Comparison of ENCODE assay signal across 1 cellular context in the genomic region with DNA sequence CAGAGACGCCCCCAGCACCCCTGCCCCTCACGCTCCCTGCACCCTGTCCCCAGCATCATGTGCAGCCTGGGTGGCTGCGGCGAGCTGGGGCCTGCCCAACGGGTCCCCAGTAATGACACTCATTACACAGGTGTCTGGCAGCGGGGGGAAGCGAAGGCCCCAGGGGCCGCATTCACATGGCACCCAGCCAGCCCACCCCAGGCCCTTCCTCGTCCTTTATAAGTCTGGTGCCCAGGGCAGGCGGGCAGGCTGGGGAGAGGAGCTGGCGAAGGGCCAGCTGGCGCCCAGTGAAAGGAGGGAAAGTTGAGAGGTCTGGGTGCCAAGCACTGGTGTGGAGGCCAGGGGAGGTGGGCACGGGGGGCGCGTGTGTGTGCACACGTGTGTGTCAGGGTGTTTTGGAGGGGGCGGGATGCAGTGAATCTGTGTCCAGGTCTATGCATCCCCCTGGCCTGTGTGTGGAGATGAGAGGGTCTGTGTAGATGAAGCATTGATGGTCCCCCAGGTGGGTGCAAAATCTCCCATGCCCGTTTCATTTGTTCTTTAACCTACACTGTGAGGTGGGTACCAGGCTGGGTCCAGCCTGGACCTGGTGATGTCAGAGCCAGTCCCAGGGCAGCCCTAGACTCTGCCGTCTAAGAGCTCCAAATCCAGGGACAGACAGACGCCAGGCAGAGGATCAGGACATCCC.
A peak's percentile ranks its signal among the peaks of the same experiment; 100 is the strongest.
TF ChIP-seq lines count a peak whose summit lies in the region.

No MANE protein-coding gene starts in this region.

TF ChIP-seq in HepG2, 621 proteins besides CTCF, POLR2A, EP300 and RAD21 (continued from another document and continues in another):
- TF ChIP-seq, protein P1, sequence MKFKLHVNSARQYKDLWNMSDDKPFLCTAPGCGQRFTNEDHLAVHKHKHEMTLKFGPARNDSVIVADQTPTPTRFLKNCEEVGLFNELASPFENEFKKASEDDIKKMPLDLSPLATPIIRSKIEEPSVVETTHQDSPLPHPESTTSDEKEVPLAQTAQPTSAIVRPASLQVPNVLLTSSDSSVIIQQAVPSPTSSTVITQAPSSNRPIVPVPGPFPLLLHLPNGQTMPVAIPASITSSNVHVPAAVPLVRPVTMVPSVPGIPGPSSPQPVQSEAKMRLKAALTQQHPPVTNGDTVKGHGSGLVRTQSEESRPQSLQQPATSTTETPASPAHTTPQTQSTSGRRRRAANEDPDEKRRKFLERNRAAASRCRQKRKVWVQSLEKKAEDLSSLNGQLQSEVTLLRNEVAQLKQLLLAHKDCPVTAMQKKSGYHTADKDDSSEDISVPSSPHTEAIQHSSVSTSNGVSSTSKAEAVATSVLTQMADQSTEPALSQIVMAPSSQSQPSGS (CRISPR knock-in tag; IDR thresholded peaks at IDR 0.05) = 0 out of 2 replicates have a peak, but pooled peaks have one; percentile 4
- no peak for TF ChIP-seq PAWR (CRISPR knock-in tag; IDR thresholded peaks at IDR 0.05; ENCODE audit: borderline replicate concordance)
- no peak for TF ChIP-seq ZNF562 (CRISPR knock-in tag; IDR thresholded peaks at IDR 0.05; ENCODE audit: borderline replicate concordance)
- TF ChIP-seq, protein P2, sequence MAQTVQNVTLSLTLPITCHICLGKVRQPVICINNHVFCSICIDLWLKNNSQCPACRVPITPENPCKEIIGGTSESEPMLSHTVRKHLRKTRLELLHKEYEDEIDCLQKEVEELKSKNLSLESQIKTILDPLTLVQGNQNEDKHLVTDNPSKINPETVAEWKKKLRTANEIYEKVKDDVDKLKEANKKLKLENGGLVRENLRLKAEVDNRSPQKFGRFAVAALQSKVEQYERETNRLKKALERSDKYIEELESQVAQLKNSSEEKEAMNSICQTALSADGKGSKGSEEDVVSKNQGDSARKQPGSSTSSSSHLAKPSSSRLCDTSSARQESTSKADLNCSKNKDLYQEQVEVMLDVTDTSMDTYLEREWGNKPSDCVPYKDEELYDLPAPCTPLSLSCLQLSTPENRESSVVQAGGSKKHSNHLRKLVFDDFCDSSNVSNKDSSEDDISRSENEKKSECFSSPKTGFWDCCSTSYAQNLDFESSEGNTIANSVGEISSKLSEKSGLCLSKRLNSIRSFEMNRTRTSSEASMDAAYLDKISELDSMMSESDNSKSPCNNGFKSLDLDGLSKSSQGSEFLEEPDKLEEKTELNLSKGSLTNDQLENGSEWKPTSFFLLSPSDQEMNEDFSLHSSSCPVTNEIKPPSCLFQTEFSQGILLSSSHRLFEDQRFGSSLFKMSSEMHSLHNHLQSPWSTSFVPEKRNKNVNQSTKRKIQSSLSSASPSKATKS (CRISPR knock-in tag; IDR thresholded peaks at IDR 0.05) = no peak
- TF ChIP-seq ZNF883 (CRISPR knock-in tag; IDR thresholded peaks at IDR 0.05; ENCODE audit: not compliant biosample characterization) = no peak
- TF ChIP-seq PCBP1 (IDR thresholded peaks at IDR 0.05; ENCODE audit: borderline replicate concordance, low read depth, low read length) = 0 out of 2 replicates have a peak, but pooled peaks have one; percentile 23
- TF ChIP-seq ELF1 (CRISPR knock-in tag; IDR thresholded peaks at IDR 0.05) = no peak
- TF ChIP-seq KLF12 (CRISPR knock-in tag; IDR thresholded peaks at IDR 0.05; ENCODE audit: borderline replicate concordance) = no peak
- no peak for TF ChIP-seq ETV6 (CRISPR knock-in tag; conservative IDR thresholded peaks at IDR 0.05)
- TF ChIP-seq, protein P3, sequence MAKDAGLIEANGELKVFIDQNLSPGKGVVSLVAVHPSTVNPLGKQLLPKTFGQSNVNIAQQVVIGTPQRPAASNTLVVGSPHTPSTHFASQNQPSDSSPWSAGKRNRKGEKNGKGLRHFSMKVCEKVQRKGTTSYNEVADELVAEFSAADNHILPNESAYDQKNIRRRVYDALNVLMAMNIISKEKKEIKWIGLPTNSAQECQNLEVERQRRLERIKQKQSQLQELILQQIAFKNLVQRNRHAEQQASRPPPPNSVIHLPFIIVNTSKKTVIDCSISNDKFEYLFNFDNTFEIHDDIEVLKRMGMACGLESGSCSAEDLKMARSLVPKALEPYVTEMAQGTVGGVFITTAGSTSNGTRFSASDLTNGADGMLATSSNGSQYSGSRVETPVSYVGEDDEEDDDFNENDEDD (CRISPR knock-in tag; IDR thresholded peaks at IDR 0.05; ENCODE audit: borderline replicate concordance) = no peak
- no peak; the same call in 1 of the 2 replicates for TF ChIP-seq POGZ (CRISPR knock-in tag; IDR thresholded peaks at IDR 0.05)
- TF ChIP-seq ATAD3A (CRISPR knock-in tag; IDR thresholded peaks at IDR 0.05) = no peak
- TF ChIP-seq ZNF510 (CRISPR knock-in tag; IDR thresholded peaks at IDR 0.05; ENCODE audit: low read depth) = no peak
- no peak for TF ChIP-seq TBL1XR1 (IDR thresholded peaks at IDR 0.05; ENCODE audit: borderline replicate concordance, low read length, partially characterized antibody)
- TF ChIP-seq ETV5 (CRISPR knock-in tag; IDR thresholded peaks at IDR 0.05; ENCODE audit: borderline replicate concordance) = 0 out of 2 replicates have a peak, but pooled peaks have one; percentile 29
- TF ChIP-seq, protein P4, sequence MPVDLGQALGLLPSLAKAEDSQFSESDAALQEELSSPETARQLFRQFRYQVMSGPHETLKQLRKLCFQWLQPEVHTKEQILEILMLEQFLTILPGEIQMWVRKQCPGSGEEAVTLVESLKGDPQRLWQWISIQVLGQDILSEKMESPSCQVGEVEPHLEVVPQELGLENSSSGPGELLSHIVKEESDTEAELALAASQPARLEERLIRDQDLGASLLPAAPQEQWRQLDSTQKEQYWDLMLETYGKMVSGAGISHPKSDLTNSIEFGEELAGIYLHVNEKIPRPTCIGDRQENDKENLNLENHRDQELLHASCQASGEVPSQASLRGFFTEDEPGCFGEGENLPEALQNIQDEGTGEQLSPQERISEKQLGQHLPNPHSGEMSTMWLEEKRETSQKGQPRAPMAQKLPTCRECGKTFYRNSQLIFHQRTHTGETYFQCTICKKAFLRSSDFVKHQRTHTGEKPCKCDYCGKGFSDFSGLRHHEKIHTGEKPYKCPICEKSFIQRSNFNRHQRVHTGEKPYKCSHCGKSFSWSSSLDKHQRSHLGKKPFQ (CRISPR knock-in tag; IDR thresholded peaks at IDR 0.05; ENCODE audit: insufficient replicate concordance) = no peak
- TF ChIP-seq NR1H2 (CRISPR knock-in tag; IDR thresholded peaks at IDR 0.05; ENCODE audit: borderline replicate concordance, low read depth) = no peak
- no peak for TF ChIP-seq ZNF3 (CRISPR knock-in tag; IDR thresholded peaks at IDR 0.05)
- TF ChIP-seq KDM5A (IDR thresholded peaks at IDR 0.05; ENCODE audit: borderline replicate concordance, low read length) = no peak
- no peak for TF ChIP-seq ZNF34 (CRISPR knock-in tag; IDR thresholded peaks at IDR 0.05; ENCODE audit: borderline replicate concordance)
- TF ChIP-seq ZNF546 (CRISPR knock-in tag; conservative IDR thresholded peaks at IDR 0.05) = no peak
- TF ChIP-seq ZFP62 (CRISPR knock-in tag; IDR thresholded peaks at IDR 0.05) = no peak
- TF ChIP-seq, protein P5, sequence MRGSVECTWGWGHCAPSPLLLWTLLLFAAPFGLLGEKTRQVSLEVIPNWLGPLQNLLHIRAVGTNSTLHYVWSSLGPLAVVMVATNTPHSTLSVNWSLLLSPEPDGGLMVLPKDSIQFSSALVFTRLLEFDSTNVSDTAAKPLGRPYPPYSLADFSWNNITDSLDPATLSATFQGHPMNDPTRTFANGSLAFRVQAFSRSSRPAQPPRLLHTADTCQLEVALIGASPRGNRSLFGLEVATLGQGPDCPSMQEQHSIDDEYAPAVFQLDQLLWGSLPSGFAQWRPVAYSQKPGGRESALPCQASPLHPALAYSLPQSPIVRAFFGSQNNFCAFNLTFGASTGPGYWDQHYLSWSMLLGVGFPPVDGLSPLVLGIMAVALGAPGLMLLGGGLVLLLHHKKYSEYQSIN (CRISPR knock-in tag; IDR thresholded peaks at IDR 0.05; ENCODE audit: borderline replicate concordance) = no peak
- no peak for TF ChIP-seq MATR3 (CRISPR knock-in tag; IDR thresholded peaks at IDR 0.05)
- TF ChIP-seq ZNF207 (IDR thresholded peaks at IDR 0.05; ENCODE audit: borderline replicate concordance) = no peak
- TF ChIP-seq, protein P6, sequence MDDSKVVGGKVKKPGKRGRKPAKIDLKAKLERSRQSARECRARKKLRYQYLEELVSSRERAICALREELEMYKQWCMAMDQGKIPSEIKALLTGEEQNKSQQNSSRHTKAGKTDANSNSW (CRISPR knock-in tag; IDR thresholded peaks at IDR 0.05; ENCODE audit: borderline replicate concordance) = 0 out of 2 replicates have a peak, but pooled peaks have one; percentile 7
- no peak for TF ChIP-seq MED13 (CRISPR knock-in tag; IDR thresholded peaks at IDR 0.05)
- TF ChIP-seq TGIF2 (CRISPR knock-in tag; IDR thresholded peaks at IDR 0.05) = 0 out of 2 replicates have a peak, but pooled peaks have one; percentile 27
- TF ChIP-seq, protein P7, sequence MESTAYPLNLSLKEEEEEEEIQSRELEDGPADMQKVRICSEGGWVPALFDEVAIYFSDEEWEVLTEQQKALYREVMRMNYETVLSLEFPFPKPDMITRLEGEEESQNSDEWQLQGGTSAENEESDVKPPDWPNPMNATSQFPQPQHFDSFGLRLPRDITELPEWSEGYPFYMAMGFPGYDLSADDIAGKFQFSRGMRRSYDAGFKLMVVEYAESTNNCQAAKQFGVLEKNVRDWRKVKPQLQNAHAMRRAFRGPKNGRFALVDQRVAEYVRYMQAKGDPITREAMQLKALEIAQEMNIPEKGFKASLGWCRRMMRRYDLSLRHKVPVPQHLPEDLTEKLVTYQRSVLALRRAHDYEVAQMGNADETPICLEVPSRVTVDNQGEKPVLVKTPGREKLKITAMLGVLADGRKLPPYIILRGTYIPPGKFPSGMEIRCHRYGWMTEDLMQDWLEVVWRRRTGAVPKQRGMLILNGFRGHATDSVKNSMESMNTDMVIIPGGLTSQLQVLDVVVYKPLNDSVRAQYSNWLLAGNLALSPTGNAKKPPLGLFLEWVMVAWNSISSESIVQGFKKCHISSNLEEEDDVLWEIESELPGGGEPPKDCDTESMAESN (CRISPR knock-in tag; conservative IDR thresholded peaks at IDR 0.05) = no peak
- no peak for TF ChIP-seq ZNF432 (CRISPR knock-in tag; IDR thresholded peaks at IDR 0.05; ENCODE audit: borderline replicate concordance)
- no peak for TF ChIP-seq CREB1 (IDR thresholded peaks at IDR 0.05)
- no peak for TF ChIP-seq CREB1 (CRISPR knock-in tag; IDR thresholded peaks at IDR 0.05)
- TF ChIP-seq ZNF879 (CRISPR knock-in tag; IDR thresholded peaks at IDR 0.05) = no peak
- no peak for TF ChIP-seq JUNB (CRISPR knock-in tag; IDR thresholded peaks at IDR 0.05; ENCODE audit: borderline replicate concordance)
- TF ChIP-seq POLR2G (IDR thresholded peaks at IDR 0.05; ENCODE audit: low read depth, low read length) = no peak
- TF ChIP-seq, protein P8, sequence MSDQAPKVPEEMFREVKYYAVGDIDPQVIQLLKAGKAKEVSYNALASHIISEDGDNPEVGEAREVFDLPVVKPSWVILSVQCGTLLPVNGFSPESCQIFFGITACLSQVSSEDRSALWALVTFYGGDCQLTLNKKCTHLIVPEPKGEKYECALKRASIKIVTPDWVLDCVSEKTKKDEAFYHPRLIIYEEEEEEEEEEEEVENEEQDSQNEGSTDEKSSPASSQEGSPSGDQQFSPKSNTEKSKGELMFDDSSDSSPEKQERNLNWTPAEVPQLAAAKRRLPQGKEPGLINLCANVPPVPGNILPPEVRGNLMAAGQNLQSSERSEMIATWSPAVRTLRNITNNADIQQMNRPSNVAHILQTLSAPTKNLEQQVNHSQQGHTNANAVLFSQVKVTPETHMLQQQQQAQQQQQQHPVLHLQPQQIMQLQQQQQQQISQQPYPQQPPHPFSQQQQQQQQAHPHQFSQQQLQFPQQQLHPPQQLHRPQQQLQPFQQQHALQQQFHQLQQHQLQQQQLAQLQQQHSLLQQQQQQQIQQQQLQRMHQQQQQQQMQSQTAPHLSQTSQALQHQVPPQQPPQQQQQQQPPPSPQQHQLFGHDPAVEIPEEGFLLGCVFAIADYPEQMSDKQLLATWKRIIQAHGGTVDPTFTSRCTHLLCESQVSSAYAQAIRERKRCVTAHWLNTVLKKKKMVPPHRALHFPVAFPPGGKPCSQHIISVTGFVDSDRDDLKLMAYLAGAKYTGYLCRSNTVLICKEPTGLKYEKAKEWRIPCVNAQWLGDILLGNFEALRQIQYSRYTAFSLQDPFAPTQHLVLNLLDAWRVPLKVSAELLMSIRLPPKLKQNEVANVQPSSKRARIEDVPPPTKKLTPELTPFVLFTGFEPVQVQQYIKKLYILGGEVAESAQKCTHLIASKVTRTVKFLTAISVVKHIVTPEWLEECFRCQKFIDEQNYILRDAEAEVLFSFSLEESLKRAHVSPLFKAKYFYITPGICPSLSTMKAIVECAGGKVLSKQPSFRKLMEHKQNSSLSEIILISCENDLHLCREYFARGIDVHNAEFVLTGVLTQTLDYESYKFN (CRISPR knock-in tag; conservative IDR thresholded peaks at IDR 0.05) = no peak; the same call in 1 of the 2 replicates
- TF ChIP-seq ZNF773 (CRISPR knock-in tag; IDR thresholded peaks at IDR 0.05; ENCODE audit: borderline replicate concordance) = no peak
- peak; percentile 46; the same call in 1 of the 2 replicates for TF ChIP-seq PHF21A (CRISPR knock-in tag; IDR thresholded peaks at IDR 0.05)
- TF ChIP-seq, protein P9, sequence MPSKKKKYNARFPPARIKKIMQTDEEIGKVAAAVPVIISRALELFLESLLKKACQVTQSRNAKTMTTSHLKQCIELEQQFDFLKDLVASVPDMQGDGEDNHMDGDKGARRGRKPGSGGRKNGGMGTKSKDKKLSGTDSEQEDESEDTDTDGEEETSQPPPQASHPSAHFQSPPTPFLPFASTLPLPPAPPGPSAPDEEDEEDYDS (CRISPR knock-in tag; IDR thresholded peaks at IDR 0.05) = no peak
- TF ChIP-seq IRX3 (CRISPR knock-in tag; IDR thresholded peaks at IDR 0.05; ENCODE audit: borderline replicate concordance, low read depth) = no peak
- TF ChIP-seq, protein P10, sequence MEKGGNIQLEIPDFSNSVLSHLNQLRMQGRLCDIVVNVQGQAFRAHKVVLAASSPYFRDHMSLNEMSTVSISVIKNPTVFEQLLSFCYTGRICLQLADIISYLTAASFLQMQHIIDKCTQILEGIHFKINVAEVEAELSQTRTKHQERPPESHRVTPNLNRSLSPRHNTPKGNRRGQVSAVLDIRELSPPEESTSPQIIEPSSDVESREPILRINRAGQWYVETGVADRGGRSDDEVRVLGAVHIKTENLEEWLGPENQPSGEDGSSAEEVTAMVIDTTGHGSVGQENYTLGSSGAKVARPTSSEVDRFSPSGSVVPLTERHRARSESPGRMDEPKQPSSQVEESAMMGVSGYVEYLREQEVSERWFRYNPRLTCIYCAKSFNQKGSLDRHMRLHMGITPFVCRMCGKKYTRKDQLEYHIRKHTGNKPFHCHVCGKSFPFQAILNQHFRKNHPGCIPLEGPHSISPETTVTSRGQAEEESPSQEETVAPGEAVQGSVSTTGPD (CRISPR knock-in tag; IDR thresholded peaks at IDR 0.05) = no peak
